Comparison of ENCODE assay signal across 1 cellular context in the genomic region with DNA sequence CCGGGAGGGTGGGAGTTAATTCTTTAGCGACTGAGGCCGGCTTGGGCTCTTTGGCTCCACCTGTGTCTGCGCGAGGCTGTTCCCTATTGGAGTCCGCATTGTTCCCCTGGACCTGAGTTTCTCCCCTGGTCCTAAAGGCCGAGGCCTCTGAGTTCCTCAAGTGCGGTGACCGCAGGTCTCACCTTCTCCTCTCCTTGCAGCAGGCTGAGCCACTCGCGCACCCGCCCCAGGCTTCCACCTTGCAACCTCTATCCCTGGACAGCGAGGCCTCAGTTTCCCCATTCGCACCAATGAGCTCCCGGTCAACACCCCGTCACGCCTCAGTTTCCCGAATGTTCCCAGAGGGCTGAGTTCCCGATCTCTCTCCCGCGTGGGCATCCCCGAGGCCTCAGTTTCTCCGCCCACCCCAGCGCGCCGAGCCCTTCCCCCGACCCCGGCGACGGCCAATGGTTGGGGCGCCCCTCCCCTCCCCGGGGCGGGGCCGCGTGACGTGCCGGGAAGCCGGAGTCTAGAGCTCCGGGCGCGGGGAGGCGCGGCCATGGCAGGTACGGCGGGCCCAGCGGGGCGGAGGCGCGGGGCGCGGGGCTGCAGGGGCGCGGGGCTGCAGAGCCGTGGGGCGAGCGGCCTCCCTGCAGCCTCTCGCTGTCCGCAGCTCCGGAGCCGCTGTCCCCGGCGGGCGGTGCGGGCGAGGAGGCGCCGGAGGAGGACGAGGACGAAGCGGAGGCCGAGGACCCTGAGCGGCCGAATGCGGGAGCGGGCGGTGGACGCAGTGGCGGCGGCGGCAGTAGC.
TF ChIP-seq lines count a peak whose summit lies in the region.

A gene with protein sequence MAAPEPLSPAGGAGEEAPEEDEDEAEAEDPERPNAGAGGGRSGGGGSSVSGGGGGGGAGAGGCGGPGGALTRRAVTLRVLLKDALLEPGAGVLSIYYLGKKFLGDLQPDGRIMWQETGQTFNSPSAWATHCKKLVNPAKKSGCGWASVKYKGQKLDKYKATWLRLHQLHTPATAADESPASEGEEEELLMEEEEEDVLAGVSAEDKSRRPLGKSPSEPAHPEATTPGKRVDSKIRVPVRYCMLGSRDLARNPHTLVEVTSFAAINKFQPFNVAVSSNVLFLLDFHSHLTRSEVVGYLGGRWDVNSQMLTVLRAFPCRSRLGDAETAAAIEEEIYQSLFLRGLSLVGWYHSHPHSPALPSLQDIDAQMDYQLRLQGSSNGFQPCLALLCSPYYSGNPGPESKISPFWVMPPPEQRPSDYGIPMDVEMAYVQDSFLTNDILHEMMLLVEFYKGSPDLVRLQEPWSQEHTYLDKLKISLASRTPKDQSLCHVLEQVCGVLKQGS (plus strand): TSS at position 507 of the 789 bp plus-strand sequence. CDS start 32 bp downstream, at position 539.

TF ChIP-seq in HepG2, 621 proteins besides CTCF, POLR2A, EP300 and RAD21 (continued from another document and continues in another):
- TF ChIP-seq, protein P1, sequence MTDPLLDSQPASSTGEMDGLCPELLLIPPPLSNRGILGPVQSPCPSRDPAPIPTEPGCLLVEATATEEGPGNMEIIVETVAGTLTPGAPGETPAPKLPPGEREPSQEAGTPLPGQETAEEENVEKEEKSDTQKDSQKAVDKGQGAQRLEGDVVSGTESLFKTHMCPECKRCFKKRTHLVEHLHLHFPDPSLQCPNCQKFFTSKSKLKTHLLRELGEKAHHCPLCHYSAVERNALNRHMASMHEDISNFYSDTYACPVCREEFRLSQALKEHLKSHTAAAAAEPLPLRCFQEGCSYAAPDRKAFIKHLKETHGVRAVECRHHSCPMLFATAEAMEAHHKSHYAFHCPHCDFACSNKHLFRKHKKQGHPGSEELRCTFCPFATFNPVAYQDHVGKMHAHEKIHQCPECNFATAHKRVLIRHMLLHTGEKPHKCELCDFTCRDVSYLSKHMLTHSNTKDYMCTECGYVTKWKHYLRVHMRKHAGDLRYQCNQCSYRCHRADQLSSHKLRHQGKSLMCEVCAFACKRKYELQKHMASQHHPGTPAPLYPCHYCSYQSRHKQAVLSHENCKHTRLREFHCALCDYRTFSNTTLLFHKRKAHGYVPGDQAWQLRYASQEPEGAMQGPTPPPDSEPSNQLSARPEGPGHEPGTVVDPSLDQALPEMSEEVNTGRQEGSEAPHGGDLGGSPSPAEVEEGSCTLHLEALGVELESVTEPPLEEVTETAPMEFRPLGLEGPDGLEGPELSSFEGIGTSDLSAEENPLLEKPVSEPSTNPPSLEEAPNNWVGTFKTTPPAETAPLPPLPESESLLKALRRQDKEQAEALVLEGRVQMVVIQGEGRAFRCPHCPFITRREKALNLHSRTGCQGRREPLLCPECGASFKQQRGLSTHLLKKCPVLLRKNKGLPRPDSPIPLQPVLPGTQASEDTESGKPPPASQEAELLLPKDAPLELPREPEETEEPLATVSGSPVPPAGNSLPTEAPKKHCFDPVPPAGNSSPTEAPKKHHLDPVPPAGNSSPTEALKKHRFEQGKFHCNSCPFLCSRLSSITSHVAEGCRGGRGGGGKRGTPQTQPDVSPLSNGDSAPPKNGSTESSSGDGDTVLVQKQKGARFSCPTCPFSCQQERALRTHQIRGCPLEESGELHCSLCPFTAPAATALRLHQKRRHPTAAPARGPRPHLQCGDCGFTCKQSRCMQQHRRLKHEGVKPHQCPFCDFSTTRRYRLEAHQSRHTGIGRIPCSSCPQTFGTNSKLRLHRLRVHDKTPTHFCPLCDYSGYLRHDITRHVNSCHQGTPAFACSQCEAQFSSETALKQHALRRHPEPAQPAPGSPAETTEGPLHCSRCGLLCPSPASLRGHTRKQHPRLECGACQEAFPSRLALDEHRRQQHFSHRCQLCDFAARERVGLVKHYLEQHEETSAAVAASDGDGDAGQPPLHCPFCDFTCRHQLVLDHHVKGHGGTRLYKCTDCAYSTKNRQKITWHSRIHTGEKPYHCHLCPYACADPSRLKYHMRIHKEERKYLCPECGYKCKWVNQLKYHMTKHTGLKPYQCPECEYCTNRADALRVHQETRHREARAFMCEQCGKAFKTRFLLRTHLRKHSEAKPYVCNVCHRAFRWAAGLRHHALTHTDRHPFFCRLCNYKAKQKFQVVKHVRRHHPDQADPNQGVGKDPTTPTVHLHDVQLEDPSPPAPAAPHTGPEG (CRISPR knock-in tag; IDR thresholded peaks at IDR 0.05): peak; percentile 59; the same call in 1 of the 2 replicates
- no peak for TF ChIP-seq ZMYM4 (CRISPR knock-in tag; IDR thresholded peaks at IDR 0.05)
- TF ChIP-seq, protein P2, sequence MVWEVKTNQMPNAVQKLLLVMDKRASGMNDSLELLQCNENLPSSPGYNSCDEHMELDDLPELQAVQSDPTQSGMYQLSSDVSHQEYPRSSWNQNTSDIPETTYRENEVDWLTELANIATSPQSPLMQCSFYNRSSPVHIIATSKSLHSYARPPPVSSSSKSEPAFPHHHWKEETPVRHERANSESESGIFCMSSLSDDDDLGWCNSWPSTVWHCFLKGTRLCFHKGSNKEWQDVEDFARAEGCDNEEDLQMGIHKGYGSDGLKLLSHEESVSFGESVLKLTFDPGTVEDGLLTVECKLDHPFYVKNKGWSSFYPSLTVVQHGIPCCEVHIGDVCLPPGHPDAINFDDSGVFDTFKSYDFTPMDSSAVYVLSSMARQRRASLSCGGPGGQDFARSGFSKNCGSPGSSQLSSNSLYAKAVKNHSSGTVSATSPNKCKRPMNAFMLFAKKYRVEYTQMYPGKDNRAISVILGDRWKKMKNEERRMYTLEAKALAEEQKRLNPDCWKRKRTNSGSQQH (CRISPR knock-in tag; IDR thresholded peaks at IDR 0.05; ENCODE audit: low read depth): 0 out of 2 replicates have a peak, but pooled peaks have one; percentile 71
- TF ChIP-seq, protein P3, sequence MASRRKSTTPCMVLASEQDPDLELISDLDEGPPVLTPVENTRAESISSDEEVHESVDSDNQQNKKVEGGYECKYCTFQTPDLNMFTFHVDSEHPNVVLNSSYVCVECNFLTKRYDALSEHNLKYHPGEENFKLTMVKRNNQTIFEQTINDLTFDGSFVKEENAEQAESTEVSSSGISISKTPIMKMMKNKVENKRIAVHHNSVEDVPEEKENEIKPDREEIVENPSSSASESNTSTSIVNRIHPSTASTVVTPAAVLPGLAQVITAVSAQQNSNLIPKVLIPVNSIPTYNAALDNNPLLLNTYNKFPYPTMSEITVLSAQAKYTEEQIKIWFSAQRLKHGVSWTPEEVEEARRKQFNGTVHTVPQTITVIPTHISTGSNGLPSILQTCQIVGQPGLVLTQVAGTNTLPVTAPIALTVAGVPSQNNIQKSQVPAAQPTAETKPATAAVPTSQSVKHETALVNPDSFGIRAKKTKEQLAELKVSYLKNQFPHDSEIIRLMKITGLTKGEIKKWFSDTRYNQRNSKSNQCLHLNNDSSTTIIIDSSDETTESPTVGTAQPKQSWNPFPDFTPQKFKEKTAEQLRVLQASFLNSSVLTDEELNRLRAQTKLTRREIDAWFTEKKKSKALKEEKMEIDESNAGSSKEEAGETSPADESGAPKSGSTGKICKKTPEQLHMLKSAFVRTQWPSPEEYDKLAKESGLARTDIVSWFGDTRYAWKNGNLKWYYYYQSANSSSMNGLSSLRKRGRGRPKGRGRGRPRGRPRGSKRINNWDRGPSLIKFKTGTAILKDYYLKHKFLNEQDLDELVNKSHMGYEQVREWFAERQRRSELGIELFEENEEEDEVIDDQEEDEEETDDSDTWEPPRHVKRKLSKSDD (CRISPR knock-in tag; IDR thresholded peaks at IDR 0.05; ENCODE audit: low read depth): peak; percentile 56; the same call in 1 of the 2 replicates
- TF ChIP-seq, protein P4, sequence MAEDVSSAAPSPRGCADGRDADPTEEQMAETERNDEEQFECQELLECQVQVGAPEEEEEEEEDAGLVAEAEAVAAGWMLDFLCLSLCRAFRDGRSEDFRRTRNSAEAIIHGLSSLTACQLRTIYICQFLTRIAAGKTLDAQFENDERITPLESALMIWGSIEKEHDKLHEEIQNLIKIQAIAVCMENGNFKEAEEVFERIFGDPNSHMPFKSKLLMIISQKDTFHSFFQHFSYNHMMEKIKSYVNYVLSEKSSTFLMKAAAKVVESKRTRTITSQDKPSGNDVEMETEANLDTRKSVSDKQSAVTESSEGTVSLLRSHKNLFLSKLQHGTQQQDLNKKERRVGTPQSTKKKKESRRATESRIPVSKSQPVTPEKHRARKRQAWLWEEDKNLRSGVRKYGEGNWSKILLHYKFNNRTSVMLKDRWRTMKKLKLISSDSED (CRISPR knock-in tag; IDR thresholded peaks at IDR 0.05): 0 out of 2 replicates have a peak, but pooled peaks have one; percentile 37
- peak; percentile 13; the same call in 1 of the 2 replicates for TF ChIP-seq ATF1 (CRISPR knock-in tag; IDR thresholded peaks at IDR 0.05)
- TF ChIP-seq, protein P5, sequence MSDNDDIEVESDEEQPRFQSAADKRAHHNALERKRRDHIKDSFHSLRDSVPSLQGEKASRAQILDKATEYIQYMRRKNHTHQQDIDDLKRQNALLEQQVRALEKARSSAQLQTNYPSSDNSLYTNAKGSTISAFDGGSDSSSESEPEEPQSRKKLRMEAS (IDR thresholded peaks at IDR 0.05): peak; percentile 77; the same call in 1 of the 2 replicates
- TF ChIP-seq, protein P6, sequence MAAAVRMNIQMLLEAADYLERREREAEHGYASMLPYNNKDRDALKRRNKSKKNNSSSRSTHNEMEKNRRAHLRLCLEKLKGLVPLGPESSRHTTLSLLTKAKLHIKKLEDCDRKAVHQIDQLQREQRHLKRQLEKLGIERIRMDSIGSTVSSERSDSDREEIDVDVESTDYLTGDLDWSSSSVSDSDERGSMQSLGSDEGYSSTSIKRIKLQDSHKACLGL (CRISPR knock-in tag; IDR thresholded peaks at IDR 0.05): peak; percentile 54; the same call in 1 of the 2 replicates
- no peak for TF ChIP-seq NONO (IDR thresholded peaks at IDR 0.05)
- TF ChIP-seq NONO (CRISPR knock-in tag; conservative IDR thresholded peaks at IDR 0.05): peak; percentile 57
- TF ChIP-seq MZF1 (CRISPR knock-in tag; IDR thresholded peaks at IDR 0.05; ENCODE audit: borderline replicate concordance): no peak
- TF ChIP-seq, protein P7, sequence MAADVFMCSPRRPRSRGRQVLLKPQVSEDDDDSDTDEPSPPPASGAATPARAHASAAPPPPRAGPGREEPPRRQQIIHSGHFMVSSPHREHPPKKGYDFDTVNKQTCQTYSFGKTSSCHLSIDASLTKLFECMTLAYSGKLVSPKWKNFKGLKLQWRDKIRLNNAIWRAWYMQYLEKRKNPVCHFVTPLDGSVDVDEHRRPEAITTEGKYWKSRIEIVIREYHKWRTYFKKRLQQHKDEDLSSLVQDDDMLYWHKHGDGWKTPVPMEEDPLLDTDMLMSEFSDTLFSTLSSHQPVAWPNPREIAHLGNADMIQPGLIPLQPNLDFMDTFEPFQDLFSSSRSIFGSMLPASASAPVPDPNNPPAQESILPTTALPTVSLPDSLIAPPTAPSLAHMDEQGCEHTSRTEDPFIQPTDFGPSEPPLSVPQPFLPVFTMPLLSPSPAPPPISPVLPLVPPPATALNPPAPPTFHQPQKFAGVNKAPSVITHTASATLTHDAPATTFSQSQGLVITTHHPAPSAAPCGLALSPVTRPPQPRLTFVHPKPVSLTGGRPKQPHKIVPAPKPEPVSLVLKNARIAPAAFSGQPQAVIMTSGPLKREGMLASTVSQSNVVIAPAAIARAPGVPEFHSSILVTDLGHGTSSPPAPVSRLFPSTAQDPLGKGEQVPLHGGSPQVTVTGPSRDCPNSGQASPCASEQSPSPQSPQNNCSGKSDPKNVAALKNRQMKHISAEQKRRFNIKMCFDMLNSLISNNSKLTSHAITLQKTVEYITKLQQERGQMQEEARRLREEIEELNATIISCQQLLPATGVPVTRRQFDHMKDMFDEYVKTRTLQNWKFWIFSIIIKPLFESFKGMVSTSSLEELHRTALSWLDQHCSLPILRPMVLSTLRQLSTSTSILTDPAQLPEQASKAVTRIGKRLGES (CRISPR knock-in tag; IDR thresholded peaks at IDR 0.05; ENCODE audit: borderline replicate concordance): no peak
- no peak for TF ChIP-seq ZNF672 (CRISPR knock-in tag; IDR thresholded peaks at IDR 0.05)
- no peak for TF ChIP-seq ZSCAN29 (CRISPR knock-in tag; conservative IDR thresholded peaks at IDR 0.05)
- no peak for TF ChIP-seq PAF1 (CRISPR knock-in tag; IDR thresholded peaks at IDR 0.05)
- TF ChIP-seq YY1 (IDR thresholded peaks at IDR 0.05; ENCODE audit: insufficient read depth, insufficient replicate concordance, low read depth, low read length): peak; percentile 86
- TF ChIP-seq BCL6 (CRISPR knock-in tag; IDR thresholded peaks at IDR 0.05): no peak
- TF ChIP-seq, protein P8, sequence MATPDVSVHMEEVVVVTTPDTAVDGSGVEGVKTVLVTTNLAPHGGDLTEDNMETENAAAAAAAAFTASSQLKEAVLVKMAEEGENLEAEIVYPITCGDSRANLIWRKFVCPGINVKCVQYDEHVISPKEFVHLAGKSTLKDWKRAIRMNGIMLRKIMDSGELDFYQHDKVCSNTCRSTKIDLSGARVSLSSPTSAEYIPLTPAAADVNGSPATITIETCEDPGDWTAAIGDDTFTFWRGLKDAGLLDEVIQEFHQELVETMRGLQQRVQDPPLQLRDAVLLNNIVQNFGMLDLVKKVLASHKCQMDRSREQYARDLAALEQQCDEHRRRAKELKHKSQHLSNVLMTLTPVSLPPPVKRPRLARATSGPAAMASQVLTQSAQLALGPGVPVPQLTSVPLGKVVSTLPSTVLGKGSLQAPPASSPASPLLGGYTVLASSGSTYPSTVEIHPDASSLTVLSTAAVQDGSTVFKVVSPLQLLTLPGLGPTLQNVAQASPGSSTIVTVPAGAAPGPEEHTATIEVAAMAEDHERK (CRISPR knock-in tag; IDR thresholded peaks at IDR 0.05; ENCODE audit: low read depth): no peak
- TF ChIP-seq, protein P9, sequence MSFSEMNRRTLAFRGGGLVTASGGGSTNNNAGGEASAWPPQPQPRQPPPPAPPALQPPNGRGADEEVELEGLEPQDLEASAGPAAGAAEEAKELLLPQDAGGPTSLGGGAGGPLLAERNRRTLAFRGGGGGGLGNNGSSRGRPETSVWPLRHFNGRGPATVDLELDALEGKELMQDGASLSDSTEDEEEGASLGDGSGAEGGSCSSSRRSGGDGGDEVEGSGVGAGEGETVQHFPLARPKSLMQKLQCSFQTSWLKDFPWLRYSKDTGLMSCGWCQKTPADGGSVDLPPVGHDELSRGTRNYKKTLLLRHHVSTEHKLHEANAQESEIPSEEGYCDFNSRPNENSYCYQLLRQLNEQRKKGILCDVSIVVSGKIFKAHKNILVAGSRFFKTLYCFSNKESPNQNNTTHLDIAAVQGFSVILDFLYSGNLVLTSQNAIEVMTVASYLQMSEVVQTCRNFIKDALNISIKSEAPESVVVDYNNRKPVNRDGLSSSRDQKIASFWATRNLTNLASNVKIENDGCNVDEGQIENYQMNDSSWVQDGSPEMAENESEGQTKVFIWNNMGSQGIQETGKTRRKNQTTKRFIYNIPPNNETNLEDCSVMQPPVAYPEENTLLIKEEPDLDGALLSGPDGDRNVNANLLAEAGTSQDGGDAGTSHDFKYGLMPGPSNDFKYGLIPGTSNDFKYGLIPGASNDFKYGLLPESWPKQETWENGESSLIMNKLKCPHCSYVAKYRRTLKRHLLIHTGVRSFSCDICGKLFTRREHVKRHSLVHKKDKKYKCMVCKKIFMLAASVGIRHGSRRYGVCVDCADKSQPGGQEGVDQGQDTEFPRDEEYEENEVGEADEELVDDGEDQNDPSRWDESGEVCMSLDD (CRISPR knock-in tag; IDR thresholded peaks at IDR 0.05; ENCODE audit: borderline replicate concordance): 0 out of 2 replicates have a peak, but pooled peaks have one; percentile 73
- TF ChIP-seq NR2F2 (IDR thresholded peaks at IDR 0.05; ENCODE audit: borderline replicate concordance, low read depth): peak; percentile 22; the same call in 1 of the 2 replicates
- no peak for TF ChIP-seq SKI (IDR thresholded peaks at IDR 0.05; ENCODE audit: partially characterized antibody)
- peak; percentile 68 for TF ChIP-seq SP2 (CRISPR knock-in tag; IDR thresholded peaks at IDR 0.05)
- TF ChIP-seq HOXA3 (CRISPR knock-in tag; IDR thresholded peaks at IDR 0.05): peak; percentile 9; the same call in 1 of the 2 replicates
